In genomic region chr5:151772868-151773561, GRCh38 we compare ENCODE assay signal across 2 cellular contexts.
TF ChIP-seq lines count a peak whose summit lies in the region.

No MANE protein-coding gene starts in this region.

TF ChIP-seq in endothelial cell of umbilical vein, 7 proteins besides CTCF, POLR2A, EP300 and RAD21 (continued from another document):
- no peak for TF ChIP-seq MYC (IDR thresholded peaks at IDR 0.05; ENCODE audit: low read depth, low read length)
- TF ChIP-seq EZH2 (IDR thresholded peaks at IDR 0.05; ENCODE audit: borderline replicate concordance, low read depth, low read length, severe bottlenecking), result no peak
- TF ChIP-seq JUN (IDR thresholded peaks at IDR 0.05; ENCODE audit: borderline replicate concordance, insufficient read depth, insufficient read length, low read depth), result no peak
- no peak for TF ChIP-seq MAX (IDR thresholded peaks at IDR 0.05; ENCODE audit: insufficient read depth, insufficient read length)
- TF ChIP-seq POLR2AphosphoS5 (IDR thresholded peaks at IDR 0.05; ENCODE audit: insufficient read depth, low read depth, low read length), result no peak

TF ChIP-seq in neural cell, 6 proteins besides CTCF, POLR2A, EP300 and RAD21 (continued from another document):
- TF ChIP-seq REST (IDR thresholded peaks at IDR 0.05; ENCODE audit: borderline replicate concordance) (no peak), TAF1 (IDR thresholded peaks at IDR 0.05; ENCODE audit: low read depth) (no peak)
